20 cellular contexts compared by ENCODE assay signal in genomic region chrX:124307253-124307907, GRCh38. TPM values are rescaled to one million over a fixed set of nuclear protein-coding genes. Genes with fewer than 3 reads are reported as not detected.
A peak's percentile ranks its signal among the peaks of the same experiment; 100 is the strongest.
DNase-seq lines count a peak whose midpoint lies in the region; ATAC-seq and TF ChIP-seq lines count a peak whose summit lies in the region.
"Had no signal": no experiment of that assay in that cellular context is flagged by ENCODE, and none has a peak within 500 bp of the region (broad histone marks: within the 10 kb centered on the region; RNA-seq: fewer than 3 reads in every experiment).

No MANE protein-coding gene starts in this region.

- 0 out of 2 replicates have a peak overlapping the region, but pooled peaks have one; percentile 1 for H2AFZ ChIP-seq in DND-41 (ENCODE audit: low read depth, low read length)

- H3K36me3 ChIP-seq in DND-41 (ENCODE audit: insufficient read depth, low read length) (no peaks in the 10 kb centered on the region), HAP-1 (replicated peaks) (no peaks in the 10 kb centered on the region)
- H3K36me3 ChIP-seq: BLaER1 had no signal

- H3K4me3 Mint-ChIP-seq in activated naive CD8-positive, alpha-beta T cell treated with anti-CD3 and anti-CD28 coated beads for 36 hours, result no peak overlapping the region
- H3K4me3 Mint-ChIP-seq: CD8-positive, alpha-beta T cell had no signal

- H3K9me3 Mint-ChIP-seq in activated naive CD8-positive, alpha-beta T cell treated with anti-CD3 and anti-CD28 coated beads for 36 hours, result no peaks in the 10 kb centered on the region
- H3K9me3 Mint-ChIP-seq: CD8-positive, alpha-beta T cell had no signal

- DNase-seq in NCI-H526 (lab: John Stamatoyannopoulos, UW) (peak; percentile 0 to 2), NCI-H526 treated with DMSO at 0.1 percent for 48 hours (lab: John Stamatoyannopoulos, UW) (no peak), DND-41 (no peak), renal cortical epithelial cell (ENCODE audit: low read depth) (peak; percentile 49), HAP-1 (ENCODE audit: low spot score in 2 of 2) (no peak), HuH-7 (ENCODE audit: low spot score) (no peak)
- no peak for DNase-seq in activated naive CD8-positive, alpha-beta T cell treated with anti-CD3 and anti-CD28 coated beads for 36 hours
- DNase-seq: CD8-positive, alpha-beta T cell; IMR-90; Kasumi-1; NCI-H1105; NCI-H1694; NCI-H510A treated with DMSO at 0.1 percent for 48 hours; SHP77 had no signal

- peaks cover 13% of the 10 kb centered on the region for H3K4me1 Mint-ChIP-seq in activated naive CD8-positive, alpha-beta T cell treated with anti-CD3 and anti-CD28 coated beads for 36 hours

- H3K9ac ChIP-seq in DND-41 (ENCODE audit: low read depth, low read length), result no peak overlapping the region
- H3K9ac ChIP-seq: BLaER1 had no signal

- ATAC-seq in DND-41 (ENCODE audit: insufficient read depth, low read depth) (no peak), HG02884 (IDR thresholded peaks at IDR 0.05; ENCODE audit: unreplicated experiment) (no peak)
- ATAC-seq: CD8-positive, alpha-beta T cell had no signal

- H3K4me3 ChIP-seq in DND-41 (ENCODE audit: low read depth in 1 of 2, low read length in 2 of 2) (no peak overlapping the region), HAP-1 (no peak overlapping the region)
- H3K4me3 ChIP-seq: BLaER1 had no signal

- no peaks in the 10 kb centered on the region for H4K20me1 ChIP-seq in DND-41 (ENCODE audit: insufficient read depth, low read length)
- H4K20me1 ChIP-seq: BLaER1 had no signal

- no peak for TF ChIP-seq CTCF in DND-41 (IDR thresholded peaks at IDR 0.05; ENCODE audit: borderline replicate concordance, extremely low read depth, low read length, poor library complexity, severe bottlenecking)

- H3K79me2 ChIP-seq in DND-41 (ENCODE audit: insufficient read depth, low read length), result no peaks in the 10 kb centered on the region

- no peak overlapping the region for H3K4me2 ChIP-seq in DND-41 (ENCODE audit: insufficient read depth, low read length)
- H3K4me2 ChIP-seq: BLaER1 had no signal

- no peak overlapping the region for H3K27ac ChIP-seq in DND-41 (ENCODE audit: low read length)
- H3K27ac ChIP-seq: BLaER1 had no signal

- no peaks in the 10 kb centered on the region for H3K27me3 Mint-ChIP-seq in activated naive CD8-positive, alpha-beta T cell treated with anti-CD3 and anti-CD28 coated beads for 36 hours

- no peaks in the 10 kb centered on the region for H3K27me3 ChIP-seq in DND-41 (ENCODE audit: insufficient read depth, low read length, poor library complexity)
- no peaks in the 10 kb centered on the region for H3K27me3 ChIP-seq in HAP-1 (ENCODE audit: low read depth)

- in situ Hi-C loops in HAP-1 (cut with MboI; ENCODE audit: low sequenced_read_pairs), result no loop called here

- peaks cover 6% of the 10 kb centered on the region for H3K36me3 Mint-ChIP-seq in activated naive CD8-positive, alpha-beta T cell treated with anti-CD3 and anti-CD28 coated beads for 36 hours
- H3K36me3 Mint-ChIP-seq: CD8-positive, alpha-beta T cell had no signal

- H3K4me1 ChIP-seq in DND-41 (ENCODE audit: insufficient read depth, low read length) (no peaks in the 10 kb centered on the region), HAP-1 (no peaks in the 10 kb centered on the region)
- H3K4me1 ChIP-seq: BLaER1 had no signal

- no peaks in the 10 kb centered on the region for H3K9me3 ChIP-seq in DND-41 (ENCODE audit: insufficient read depth, low read length, severe bottlenecking)
- H3K9me3 ChIP-seq in HAP-1, result no peaks in the 10 kb centered on the region
- H3K9me3 ChIP-seq: BLaER1 had no signal

- H3K27ac Mint-ChIP-seq in activated naive CD8-positive, alpha-beta T cell treated with anti-CD3 and anti-CD28 coated beads for 36 hours, result peak overlapping the region; percentile 86
- H3K27ac Mint-ChIP-seq: CD8-positive, alpha-beta T cell had no signal

RNA-seq across cellular contexts. Expression of gene TEX13D, which starts 25.1 kb away (rescaled TPM):
- total RNA-seq in activated naive CD8-positive, alpha-beta T cell treated with anti-CD3 and anti-CD28 coated beads for 36 hours, result under 1 TPM in 1 of 2 experiments, not detected in 1; 0.22 TPM
- total RNA-seq in renal cortical epithelial cell, result not detected in 2 replicates
- total RNA-seq: A172; CD8-positive, alpha-beta T cell; Daoy; H4; HT-29; IMR-90 had no signal

RNA-seq across cellular contexts. Expression of gene SH2D1A, which starts 39.0 kb away (rescaled TPM):
- 10 to 100 TPM; 67.1 to 67.6 TPM for total RNA-seq in activated naive CD8-positive, alpha-beta T cell treated with anti-CD3 and anti-CD28 coated beads for 36 hours
- not detected in 2 replicates for total RNA-seq in renal cortical epithelial cell
- total RNA-seq: A172, Daoy, H4, HT-29, IMR-90 had no signal

Comparison
In these comparisons a context has a peak if more than half of its experiments do, and no peak if none do; other contexts are left out.
1. DNase-seq: peak in NCI-H526 (2 of 2) and renal cortical epithelial cell (single experiment); none in NCI-H526 treated with DMSO at 0.1 percent for 48 hours (single experiment), DND-41 (single experiment), activated naive CD8-positive, alpha-beta T cell treated with anti-CD3 and anti-CD28 coated beads for 36 hours (single experiment), HAP-1 (0 of 2) and HuH-7 (single experiment).
2. RNA of gene SH2D1A, which starts 39.0 kb away (total RNA-seq): 67.1 to 67.6 TPM in activated naive CD8-positive, alpha-beta T cell treated with anti-CD3 and anti-CD28 coated beads for 36 hours; not detected in renal cortical epithelial cell; every median in the first group is over 10 times any median in the second.